Comparison of ENCODE assay signal across 8 cellular contexts in the genomic region with DNA sequence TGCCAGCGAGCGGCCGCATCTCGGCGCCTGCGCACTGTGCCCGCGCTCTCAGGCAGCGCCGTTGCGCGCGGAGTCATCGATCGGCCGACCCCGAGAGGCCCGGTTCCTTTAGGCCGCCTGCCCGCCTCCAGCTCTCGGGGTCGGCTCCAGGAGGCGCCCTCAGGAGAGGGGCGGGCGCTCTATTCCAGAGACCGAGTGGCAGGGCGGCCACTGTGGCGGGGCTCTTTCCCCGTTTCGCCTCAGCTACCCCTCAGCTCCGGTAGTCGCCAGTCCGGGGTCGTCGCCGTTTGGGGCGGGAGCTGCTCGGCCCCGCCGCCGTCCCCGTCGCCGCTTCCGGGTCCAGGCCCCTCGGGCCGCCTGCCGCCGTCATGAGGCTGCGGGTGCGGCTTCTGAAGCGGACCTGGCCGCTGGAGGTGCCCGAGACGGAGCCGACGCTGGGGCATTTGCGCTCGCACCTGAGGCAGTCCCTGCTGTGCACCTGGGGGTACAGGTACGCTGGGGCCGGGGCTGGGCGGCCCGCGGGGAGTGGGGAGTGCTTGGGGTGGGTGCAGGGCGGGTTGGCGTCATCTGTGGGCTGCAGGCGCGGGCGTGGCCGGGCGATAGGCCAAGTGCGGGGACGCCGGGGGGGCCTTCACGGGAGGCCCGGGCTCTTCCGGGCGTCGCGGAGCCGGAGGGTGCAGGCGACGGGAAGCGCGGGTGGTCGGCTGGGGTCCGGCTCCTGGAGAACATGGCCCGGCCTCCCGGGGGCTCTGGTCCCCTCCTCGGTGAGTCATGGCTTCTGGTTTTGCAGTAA. TPM values are rescaled to one million over a fixed set of nuclear protein-coding genes. Genes with fewer than 3 reads are reported as not detected.
DNase-seq lines count a peak whose midpoint lies in the region; ATAC-seq lines count a peak whose summit lies in the region.

TSS of gene FBXO7 (plus strand) at position 177 of the 793 bp plus-strand sequence. CDS start at position 369, 192 bp downstream.

- peaks cover 40% of the 10 kb centered on the region for H3K4me1 ChIP-seq in CD4-positive, alpha-beta memory T cell (ENCODE audit: insufficient read depth, low read length)
- peaks cover 13% of the 10 kb centered on the region for H3K4me1 ChIP-seq in effector memory CD4-positive, alpha-beta T cell (ENCODE audit: control insufficient read depth, insufficient read depth, low read length, poor library complexity, severe bottlenecking)

- peaks cover 5 to 15% of the 10 kb centered on the region in 2 donors for H3K36me3 Mint-ChIP-seq in CD4-positive, alpha-beta memory T cell

- peaks cover 19 to 45% (median 30%) of the 10 kb centered on the region in 4 donors for H3K4me1 Mint-ChIP-seq in CD4-positive, alpha-beta memory T cell

- peak within 1 kb of the TSS; percentile 95 to 98 (median 97) for H3K4me3 Mint-ChIP-seq in CD4-positive, alpha-beta memory T cell

- peak within 1 kb of the TSS; percentile 72 to 91 for H3K4me3 ChIP-seq in CD4-positive, alpha-beta memory T cell (ENCODE audit: low read length in 2 of 2)
- H3K4me3 ChIP-seq in effector memory CD4-positive, alpha-beta T cell (ENCODE audit: insufficient read depth, low read depth, low read length, poor library complexity, severe bottlenecking), result peak within 1 kb of the TSS; percentile 96

- peak within 1 kb of the TSS; percentile 92 to 98 (median 96) for H3K27ac Mint-ChIP-seq in CD4-positive, alpha-beta memory T cell

- DNase-seq in CD4-positive, alpha-beta memory T cell, result peak; percentile 84 to 88 (median 86)
- DNase-seq in HS-27A (ENCODE audit: low read depth), result peak; percentile 66
- peak; percentile 77 for DNase-seq in NK-92 treated with Interleukin-12 subunit alpha and Interleukin-12 subunit beta, amount 100 ng/mL, for 24 hours (lab: John Stamatoyannopoulos, UW)
- peak; percentile 70 to 80 (median 73) for DNase-seq in effector memory CD4-positive, alpha-beta T cell
- peak; percentile 91 for DNase-seq in medulla oblongata (ENCODE audit: extremely low spot score)
- peak; percentile 74 for DNase-seq in stimulated activated CD8-positive, alpha-beta memory T cell treated with anti-CD3 and anti-CD28 coated beads, Interleukin-12 subunit alpha, Interleukin-12 subunit beta, amount 100 ng/mL, for 1 hour (ENCODE audit: low read depth)

- CTCF ChIA-PET in CD4-positive, alpha-beta memory T cell (lab: Charles Lee; ENCODE audit: partially characterized antibody), result interaction anchor here (1.1 to 3.1 kb wide), 6 partner anchors 13 to 519 kb away, joined by 3 to 21 read pairs (median 8); partner anchors contain the start of gene RTCB
- CTCF ChIA-PET in activated CD8-positive, alpha-beta memory T cell treated with anti-CD3 and anti-CD28 coated beads for 36 hours (lab: Charles Lee), result interaction anchor here (0.5 to 3.1 kb wide), 4 partner anchors 11 to 642 kb away, joined by 3 to 8 read pairs (median 4); no protein-coding TSS in a partner anchor

- no peaks in the 10 kb centered on the region for H3K9me3 Mint-ChIP-seq in CD4-positive, alpha-beta memory T cell

- intact Hi-C loops in CD4-positive, alpha-beta memory T cell (cut with micrococcal nuclease), result loop anchor here (1.0 to 10.0 kb wide), 7 partner anchors 63 to 1883 kb away; partner anchors contain the start of genes DEPDC5, PES1, PISD and PRR14L

- POLR2A ChIA-PET in CD4-positive, alpha-beta memory T cell (lab: Charles Lee; ENCODE audit: partially characterized antibody), result interaction anchor here (0.7 to 5.8 kb wide), 13 partner anchors 11 to 1506 kb away, joined by 3 to 41 read pairs (median 4); partner anchors contain the start of genes DEPDC5, MORC2, PISD and PRR14L
- POLR2A ChIA-PET in activated CD8-positive, alpha-beta memory T cell treated with anti-CD3 and anti-CD28 coated beads for 36 hours (lab: Charles Lee), result interaction anchor here (0.6 to 2.9 kb wide), 7 partner anchors 11 to 584 kb away, joined by 3 to 18 read pairs (median 3); partner anchors contain the start of genes RTCB and SYN3

- H3K27me3 Mint-ChIP-seq in CD4-positive, alpha-beta memory T cell, result no peaks in the 10 kb centered on the region

- peak within 1 kb of the TSS; percentile 95 for H3K27ac ChIP-seq in CD4-positive, alpha-beta memory T cell (ENCODE audit: low read depth, low read length)
- peak within 1 kb of the TSS; percentile 95 for H3K27ac ChIP-seq in effector memory CD4-positive, alpha-beta T cell (ENCODE audit: insufficient read depth, low read length, poor library complexity, severe bottlenecking)

- H3K36me3 ChIP-seq in CD4-positive, alpha-beta memory T cell (ENCODE audit: insufficient read depth, low read length), result no peaks in the 10 kb centered on the region
- H3K36me3 ChIP-seq in effector memory CD4-positive, alpha-beta T cell (ENCODE audit: control insufficient read depth, insufficient read depth, low read length), result peaks cover 1% of the 10 kb centered on the region

- H3K27me3 ChIP-seq in CD4-positive, alpha-beta memory T cell (ENCODE audit: insufficient read depth, low read length), result no peaks in the 10 kb centered on the region
- H3K27me3 ChIP-seq in effector memory CD4-positive, alpha-beta T cell (replicated peaks; ENCODE audit: control insufficient read depth, insufficient read depth, low read length, poor library complexity, severe bottlenecking), result no peaks in the 10 kb centered on the region

- no peaks in the 10 kb centered on the region for H3K9me3 ChIP-seq in CD4-positive, alpha-beta memory T cell (ENCODE audit: control insufficient read depth in 1 of 2, low read length in 2 of 2)
- H3K9me3 ChIP-seq in effector memory CD4-positive, alpha-beta T cell (ENCODE audit: control insufficient read depth, low read length), result no peaks in the 10 kb centered on the region

- ATAC-seq in GM19455 (IDR thresholded peaks at IDR 0.05; ENCODE audit: unreplicated experiment), result peak; percentile 71

RNA-seq across cellular contexts. Expression of gene FBXO7, which starts in this region (rescaled TPM):
- 10 to 100 TPM; 89.3 to 95.3 TPM for total RNA-seq in CD4-positive, alpha-beta memory T cell
- 100 to 1,000 TPM; 144 to 189 TPM for polyA plus RNA-seq in CD4-positive, alpha-beta memory T cell
- 10 to 100 TPM; 80.1 to 83.1 TPM for total RNA-seq in activated CD8-positive, alpha-beta memory T cell treated with anti-CD3 and anti-CD28 coated beads for 36 hours

Comparison
In these comparisons a context has a peak if more than half of its experiments do, and no peak if none do; other contexts are left out.
1. Peak in every context shown above with its lines: DNase-seq, ATAC-seq, H3K4me3 ChIP-seq and H3K27ac ChIP-seq.